In the genomic region with DNA sequence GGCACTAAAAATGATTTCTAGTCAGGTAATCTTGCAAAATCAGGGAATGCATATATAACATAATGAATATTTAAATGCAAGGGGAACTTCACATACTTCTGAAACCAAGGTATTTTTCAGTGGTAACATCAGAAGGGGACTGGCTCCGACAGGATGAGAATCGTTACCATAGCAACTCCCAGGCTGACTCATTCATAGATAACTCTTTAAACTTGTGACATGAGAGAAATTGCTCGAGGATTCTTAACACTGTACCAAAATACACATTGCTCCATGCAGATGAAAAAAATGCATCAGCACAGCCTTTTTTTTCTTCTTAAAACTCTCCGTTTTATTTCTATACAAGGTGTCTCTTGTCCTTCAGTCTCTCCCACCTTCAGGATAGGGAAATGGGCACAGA, we compare ENCODE assay signal across 8 cellular contexts.
DNase-seq lines count a peak whose midpoint lies in the region; ATAC-seq and TF ChIP-seq lines count a peak whose summit lies in the region.

No MANE protein-coding gene starts in this region.

- H3K27ac ChIP-seq in brain microvascular endothelial cell (no peak overlapping the region), PC-9 (no peak overlapping the region)
- no peak overlapping the region for H3K27ac ChIP-seq in CD8-positive, alpha-beta T cell (ENCODE audit: low read depth, low read length)

- no peak overlapping the region for H3K27ac Mint-ChIP-seq in CD8-positive, alpha-beta T cell

- BruUV-seq in PC-9 (replicated peaks; lab: Mats Ljungman, UMichigan) = no TSS peak

- no peaks in the 10 kb centered on the region for H3F3A ChIP-seq in PC-9 (ENCODE audit: insufficient read depth, low read depth)

- H3K27me3 ChIP-seq in BE2C = no peaks in the 10 kb centered on the region
- H3K27me3 ChIP-seq in brain microvascular endothelial cell (replicated peaks) = no peaks in the 10 kb centered on the region
- no peaks in the 10 kb centered on the region for H3K27me3 ChIP-seq in PC-9 (ENCODE audit: insufficient read depth, low read depth)
- H3K27me3 ChIP-seq in CD8-positive, alpha-beta T cell (ENCODE audit: insufficient read depth, low read length) = no peaks in the 10 kb centered on the region

- no peak overlapping the region for H3K4me2 ChIP-seq in PC-9

- CTCF ChIA-PET in PC-9 (lab: Charles Lee) = no interaction called here
- CTCF ChIA-PET in CD8-positive, alpha-beta T cell (lab: Charles Lee) = no interaction called here

- ATAC-seq in GM19395 (IDR thresholded peaks at IDR 0.05; ENCODE audit: unreplicated experiment) = peak; percentile 98
- peak; percentile 97 for ATAC-seq in HG03159 (IDR thresholded peaks at IDR 0.05; ENCODE audit: unreplicated experiment)
- ATAC-seq in CD8-positive, alpha-beta T cell = no peak

- H3K4me1 Mint-ChIP-seq in CD8-positive, alpha-beta T cell (ENCODE audit: low read depth) = no peaks in the 10 kb centered on the region

- TF ChIP-seq CTCF in BE2C (IDR thresholded peaks at IDR 0.05; ENCODE audit: low read depth, low read length) (no peak), brain microvascular endothelial cell (IDR thresholded peaks at IDR 0.05; ENCODE audit: low read depth, low read length, missing control alignments) (no peak), PC-9 (conservative IDR thresholded peaks at IDR 0.05) (no peak)
- no peak for TF ChIP-seq CTCF in CD8-positive, alpha-beta T cell (IDR thresholded peaks at IDR 0.05)

- H3K9me2 ChIP-seq in PC-9 (ENCODE audit: insufficient read depth) = 0 out of 2 replicates have a peak, but pooled peaks cover 3% of the 10 kb centered on the region

- in situ Hi-C loops in brain microvascular endothelial cell (cut with HindIII; ENCODE audit: low pct_ligation_motif_present, low sequenced_read_pairs) = no loop called here

- intact Hi-C loops in PC-9 (cut with micrococcal nuclease; ENCODE audit: unreplicated experiment) = no loop called here
- intact Hi-C loops in CD8-positive, alpha-beta T cell (cut with DNase I, micrococcal nuclease) = no loop called here

- no peaks in the 10 kb centered on the region for H3K9me3 ChIP-seq in BE2C
- no peaks in the 10 kb centered on the region for H3K9me3 ChIP-seq in PC-9 (ENCODE audit: insufficient read depth, low read depth)
- H3K9me3 ChIP-seq in CD8-positive, alpha-beta T cell (ENCODE audit: low read length) = no peaks in the 10 kb centered on the region

- H3K9me3 Mint-ChIP-seq in CD8-positive, alpha-beta T cell = no peaks in the 10 kb centered on the region

- H4K20me1 ChIP-seq in PC-9 (ENCODE audit: insufficient read depth) = no peaks in the 10 kb centered on the region

- H3K27me3 Mint-ChIP-seq in CD8-positive, alpha-beta T cell (ENCODE audit: low read depth) = peaks cover 3% of the 10 kb centered on the region

- H3K4me1 ChIP-seq in BE2C = peaks cover 12% of the 10 kb centered on the region; the same call in 1 of the 2 replicates
- no peaks in the 10 kb centered on the region for H3K4me1 ChIP-seq in PC-9 (replicated peaks; ENCODE audit: insufficient read depth)
- H3K4me1 ChIP-seq in CD8-positive, alpha-beta T cell (ENCODE audit: insufficient read depth, low read length) = no peaks in the 10 kb centered on the region

- H3K36me3 ChIP-seq in BE2C (no peaks in the 10 kb centered on the region), brain microvascular endothelial cell (replicated peaks) (no peaks in the 10 kb centered on the region), PC-9 (ENCODE audit: low read depth) (no peaks in the 10 kb centered on the region)
- H3K36me3 ChIP-seq in CD8-positive, alpha-beta T cell (ENCODE audit: insufficient read depth, low read length) = no peaks in the 10 kb centered on the region

- POLR2A ChIA-PET in PC-9 (lab: Charles Lee; ENCODE audit: unreplicated experiment) = no interaction called here
- POLR2A ChIA-PET in CD8-positive, alpha-beta T cell (lab: Charles Lee) = no interaction called here

- H2AFZ ChIP-seq in PC-9 = no peak overlapping the region

- no peaks in the 10 kb centered on the region for H3K79me2 ChIP-seq in PC-9 (ENCODE audit: low read depth)

- H3K4me3 ChIP-seq in BE2C (ENCODE audit: low read depth, low read length) (no peak overlapping the region), brain microvascular endothelial cell (ENCODE audit: low read depth, low read length) (no peak overlapping the region), PC-9 (no peak overlapping the region)
- no peak overlapping the region for H3K4me3 ChIP-seq in CD8-positive, alpha-beta T cell (ENCODE audit: low read depth, low read length)

- no peaks in the 10 kb centered on the region for H3K36me3 Mint-ChIP-seq in CD8-positive, alpha-beta T cell

- DNase-seq in BE2C (peak; percentile 32), brain microvascular endothelial cell (peak; percentile 94), DMS153 (lab: John Stamatoyannopoulos, UW) (no peak), PC-9 (no peak), NCI-H2029 (lab: John Stamatoyannopoulos, UW) (no peak)
- DNase-seq in CD8-positive, alpha-beta T cell = no peak

- H3K4me3 Mint-ChIP-seq in CD8-positive, alpha-beta T cell = no peak overlapping the region

Comparison
In these comparisons a context has a peak if more than half of its experiments do, and no peak if none do; other contexts are left out.
1. DNase-seq: peak in BE2C (single experiment) and brain microvascular endothelial cell (single experiment); none in DMS153 (single experiment), PC-9 (0 of 2), NCI-H2029 (single experiment) and CD8-positive, alpha-beta T cell (0 of 7).